Comparison of ENCODE assay signal across 24 cellular contexts in genomic region chr17:778096-778495, GRCh38.
"Had no signal": no experiment of that assay in that cellular context is flagged by ENCODE, and none has a peak within 500 bp of the region (broad histone marks: within the 10 kb centered on the region; RNA-seq: fewer than 3 reads in every experiment).

No MANE protein-coding gene starts in this region.

- H3K27me3 ChIP-seq: MG63, SJSA1 had no signal

- DNase-seq: IMR-90, Karpas-422, KG1, MG63, NCI-H1092, NCI-H1105 treated with DMSO at 0.1 percent for 48 hours, NCI-H1417 treated with DMSO at 0.1 percent for 48 hours, NCI-H146, NCI-H1694 treated with DMSO at 0.1 percent for 48 hours, NCI-H2029, NCI-H2081 treated with DMSO at 0.1 percent for 48 hours, NCI-H2171, NCI-H226, NCI-H446, NCI-H510A, NCI-H524 treated with DMSO at 0.1 percent for 48 hours, NCI-H69, NCI-H774, Right ventricle myocardium superior, RPMI8226, SIG-M5 had no signal

- H3K9me3 ChIP-seq: MG63, SJSA1 had no signal

- ATAC-seq: HepG2 had no signal

- H3K4me3 ChIP-seq: MG63, SJSA1, SK-N-MC had no signal

- H3K27ac ChIP-seq: SJSA1, SK-N-MC had no signal
